Comparison of ENCODE assay signal across 1 cellular context in genomic region chr2:240374085-240374907, GRCh38.
TF ChIP-seq lines count a peak whose summit lies in the region.

No MANE protein-coding gene starts in this region.

TF ChIP-seq in A549, 52 proteins besides CTCF, POLR2A, EP300 and RAD21 (continued from another document):
- TF ChIP-seq REST (IDR thresholded peaks at IDR 0.05) (no peak), MAFK (IDR thresholded peaks at IDR 0.05; ENCODE audit: partially characterized antibody) (no peak), CBX8 (IDR thresholded peaks at IDR 0.05) (no peak), SMC3 (IDR thresholded peaks at IDR 0.05) (peak; percentile 13; the same call in 2 of the 3 replicates), POLR2AphosphoS2 (conservative IDR thresholded peaks at IDR 0.05; ENCODE audit: low read length) (no peak), RNF2 (IDR thresholded peaks at IDR 0.05; ENCODE audit: borderline replicate concordance, low read depth) (no peak), NPAS2 (CRISPR knock-in tag; IDR thresholded peaks at IDR 0.05; ENCODE audit: borderline replicate concordance) (no peak), HDAC2 (IDR thresholded peaks at IDR 0.05) (no peak), CBX2 (IDR thresholded peaks at IDR 0.05; ENCODE audit: borderline replicate concordance, low read depth) (no peak), HOXB5 (CRISPR knock-in tag; IDR thresholded peaks at IDR 0.05) (peak; percentile 82; the same call in 1 of the 2 replicates), E2F6 (IDR thresholded peaks at IDR 0.05; ENCODE audit: borderline replicate concordance, low read depth) (peak; percentile 81; the same call in 1 of the 2 replicates), KDM5A (IDR thresholded peaks at IDR 0.05) (no peak), BHLHE40 (IDR thresholded peaks at IDR 0.05; ENCODE audit: low read depth, low read length) (no peak), FOSL2 (IDR thresholded peaks at IDR 0.05) (no peak), FOSL2 (CRISPR knock-in tag; IDR thresholded peaks at IDR 0.05) (peak; percentile 80), HES2 (IDR thresholded peaks at IDR 0.05) (no peak), HMGXB4 (CRISPR knock-in tag; IDR thresholded peaks at IDR 0.05; ENCODE audit: borderline replicate concordance) (no peak), MAZ (IDR thresholded peaks at IDR 0.05; ENCODE audit: borderline replicate concordance, low read depth, low read length) (no peak), NFE2L2 (conservative IDR thresholded peaks at IDR 0.05; ENCODE audit: low read length) (no peak), FOSB (CRISPR knock-in tag; IDR thresholded peaks at IDR 0.05) (no peak), ZFP36 (IDR thresholded peaks at IDR 0.05; ENCODE audit: borderline replicate concordance, partially characterized antibody) (no peak), SREBF2 (IDR thresholded peaks at IDR 0.05) (no peak), TFCP2L1 (CRISPR knock-in tag; IDR thresholded peaks at IDR 0.05) (no peak), USF2 (IDR thresholded peaks at IDR 0.05) (no peak), RARB (CRISPR knock-in tag; IDR thresholded peaks at IDR 0.05) (no peak), BCL3 (IDR thresholded peaks at IDR 0.05) (no peak), EHMT2 (IDR thresholded peaks at IDR 0.05; ENCODE audit: low read depth) (no peak), FOXS1 (CRISPR knock-in tag; IDR thresholded peaks at IDR 0.05) (no peak; the same call in 1 of the 2 replicates), ZNF302 (CRISPR knock-in tag; IDR thresholded peaks at IDR 0.05) (no peak)
